8 cellular contexts compared by ENCODE assay signal in genomic region chr6:108782231-108783041, GRCh38.
DNase-seq lines count a peak whose midpoint lies in the region; ATAC-seq, FAIRE-seq and TF ChIP-seq lines count a peak whose summit lies in the region.

No MANE protein-coding gene starts in this region.

- H4K20me1 ChIP-seq in smooth muscle cell (ENCODE audit: low read depth), result no peaks in the 10 kb centered on the region

- H3K9me3 Mint-ChIP-seq in CD14-positive monocyte, result no peaks in the 10 kb centered on the region
- no peaks in the 10 kb centered on the region for H3K9me3 Mint-ChIP-seq in WTC11
- no peaks in the 10 kb centered on the region for H3K9me3 Mint-ChIP-seq in immature natural killer cell

- POLR2A ChIA-PET in WTC11 (lab: Charles Lee), result interaction anchor here (1.0 kb wide), 1 partner anchor 241 kb away, joined by 3 read pairs; no protein-coding TSS in a partner anchor

- H3K4me1 Mint-ChIP-seq in CD14-positive monocyte (peaks cover 29% of the 10 kb centered on the region), WTC11 (peaks cover 41% of the 10 kb centered on the region), immature natural killer cell (peaks cover 12 to 13% of the 10 kb centered on the region in 2 donors)

- no peaks in the 10 kb centered on the region for H3K36me3 ChIP-seq in bronchial epithelial cell (ENCODE audit: control insufficient read depth, insufficient read depth, low read length)
- H3K36me3 ChIP-seq in smooth muscle cell (ENCODE audit: low read depth), result no peaks in the 10 kb centered on the region

- FAIRE-seq in bronchial epithelial cell (lab: Jason Lieb, UNC), result peak; percentile 85

- no peaks in the 10 kb centered on the region for H3K79me2 ChIP-seq in smooth muscle cell (ENCODE audit: low read depth)

- 3% methylated on average over 21 of the region's 21 CpGs for WGBS in smooth muscle cell (ENCODE audit: low lambda C conversion rate)

- H3F3A ChIP-seq in smooth muscle cell (ENCODE audit: low read depth), result no peaks in the 10 kb centered on the region

- peak overlapping the region; percentile 95 for H2AFZ ChIP-seq in smooth muscle cell (ENCODE audit: low read depth)

- peak overlapping the region; percentile 44 for H3K27ac ChIP-seq in smooth muscle cell (ENCODE audit: low read depth)

- H3K36me3 Mint-ChIP-seq in CD14-positive monocyte (peaks cover 0 to 2% of the 10 kb centered on the region in 2 donors), WTC11 (no peaks in the 10 kb centered on the region), immature natural killer cell (no peaks in the 10 kb centered on the region)

- DNase-seq in CD14-positive monocyte (ENCODE audit: low spot score), result peak; percentile 90
- peak; percentile 27 for DNase-seq in GOT3 (lab: John Stamatoyannopoulos, UW)
- peak; percentile 14 for DNase-seq in NCI-H2107 treated with DMSO at 0.1 percent for 48 hours (lab: John Stamatoyannopoulos, UW; ENCODE audit: unreplicated experiment)
- DNase-seq in WTC11 (ENCODE audit: low spot score), result peak; percentile 87
- peak; percentile 89 for DNase-seq in bronchial epithelial cell (ENCODE audit: low read depth)
- peak; percentile 62 to 71 (median 67) for DNase-seq in immature natural killer cell
- peak; percentile 23 for DNase-seq in smooth muscle cell (lab: John Stamatoyannopoulos, UW; ENCODE audit: unreplicated experiment)

- ATAC-seq in WTC11 (peak; percentile 62), HG02973 (IDR thresholded peaks at IDR 0.05; ENCODE audit: unreplicated experiment) (no peak)

- H3K27me3 Mint-ChIP-seq in CD14-positive monocyte (ENCODE audit: low read depth in 3 of 3), result peaks cover 8 to 19% (median 11%) of the 10 kb centered on the region in 3 donors
- peaks cover 52% of the 10 kb centered on the region for H3K27me3 Mint-ChIP-seq in WTC11 (ENCODE audit: low read depth)
- peaks cover 1 to 10% (median 3%) of the 10 kb centered on the region in 3 donors for H3K27me3 Mint-ChIP-seq in immature natural killer cell (ENCODE audit: low read depth in 3 of 3)

- H3K9me3 ChIP-seq in smooth muscle cell (replicated peaks; ENCODE audit: low read depth), result no peaks in the 10 kb centered on the region

- peak overlapping the region; percentile 94 for H3K4me2 ChIP-seq in smooth muscle cell

- H3K9ac ChIP-seq in smooth muscle cell (ENCODE audit: low read depth), result peak overlapping the region; percentile 40

- H3K4me3 ChIP-seq in bronchial epithelial cell (ENCODE audit: low read depth, low read length) (peak overlapping the region; percentile 34), smooth muscle cell (peak overlapping the region; percentile 79)

- H3K4me3 Mint-ChIP-seq in CD14-positive monocyte, result peak overlapping the region; percentile 84 to 96
- H3K4me3 Mint-ChIP-seq in WTC11, result peak overlapping the region; percentile 80
- peak overlapping the region; percentile 78 to 95 (median 89) for H3K4me3 Mint-ChIP-seq in immature natural killer cell

- H3K27ac Mint-ChIP-seq in CD14-positive monocyte (peak overlapping the region in 6 of 7 donors; percentile 13 to 80 (median 67)), WTC11 (no peak overlapping the region), immature natural killer cell (peak overlapping the region in 3 of 6 donors; percentile 29 to 46 (median 35))

- H3K27me3 ChIP-seq in bronchial epithelial cell (ENCODE audit: control insufficient read depth, insufficient read depth, low read length) (no peaks in the 10 kb centered on the region), smooth muscle cell (ENCODE audit: low read depth) (no peaks in the 10 kb centered on the region)

- H3K4me1 ChIP-seq in smooth muscle cell (ENCODE audit: low read depth), result peaks cover 5% of the 10 kb centered on the region

- peak; percentile 80 for TF ChIP-seq CTCF in CD14-positive monocyte (IDR thresholded peaks at IDR 0.05)
- TF ChIP-seq CTCF in WTC11 (IDR thresholded peaks at IDR 0.05), result peak; percentile 60; the same call in 1 of the 2 replicates
- peak; percentile 86 for TF ChIP-seq CTCF in bronchial epithelial cell (IDR thresholded peaks at IDR 0.05; ENCODE audit: insufficient read depth, low read length, severe bottlenecking)
- TF ChIP-seq CTCF in smooth muscle cell (IDR thresholded peaks at IDR 0.05; ENCODE audit: borderline replicate concordance, insufficient read depth, poor library complexity, severe bottlenecking), result peak; percentile 77

- intact Hi-C loops in CD14-positive monocyte (cut with micrococcal nuclease), result loop anchor here (5.0 to 10.0 kb wide), 6 partner anchors 45 to 240 kb away; no protein-coding TSS in a partner anchor

- CTCF ChIA-PET in WTC11 (lab: Charles Lee), result interaction anchor here (0.6 to 1.0 kb wide), 9 partner anchors 16 to 240 kb away, joined by 3 to 14 read pairs (median 4); partner anchors contain the start of gene FOXO3

TF ChIP-seq in WTC11, 78 proteins besides CTCF, POLR2A, EP300 and RAD21 (continues in another document):
- TF ChIP-seq E2F5 (CRISPR knock-in tag; IDR thresholded peaks at IDR 0.05), result no peak
- TF ChIP-seq USF1 (CRISPR knock-in tag; IDR thresholded peaks at IDR 0.05), result peak; percentile 39; the same call in 1 of the 2 replicates
- no peak for TF ChIP-seq ZNF263 (CRISPR knock-in tag; IDR thresholded peaks at IDR 0.05; ENCODE audit: low read depth)
- TF ChIP-seq TCF7 (CRISPR knock-in tag; IDR thresholded peaks at IDR 0.05; ENCODE audit: low read depth), result no peak
- no peak for TF ChIP-seq JUN (CRISPR knock-in tag; IDR thresholded peaks at IDR 0.05)
- no peak for TF ChIP-seq ATF6 (CRISPR knock-in tag; IDR thresholded peaks at IDR 0.05)
- TF ChIP-seq PREB (CRISPR knock-in tag; IDR thresholded peaks at IDR 0.05; ENCODE audit: borderline replicate concordance), result no peak
- no peak for TF ChIP-seq TEAD1 (CRISPR knock-in tag; IDR thresholded peaks at IDR 0.05)
- no peak for TF ChIP-seq E2F4 (CRISPR knock-in tag; IDR thresholded peaks at IDR 0.05; ENCODE audit: borderline replicate concordance, low read depth)

Comparison
In these comparisons a context has a peak if more than half of its experiments do, and no peak if none do; other contexts are left out.
1. DNase-seq: peak in every context shown above with its lines; median percentile 90 in CD14-positive monocyte; 89 in bronchial epithelial cell; 87 in WTC11; 67 in immature natural killer cell; 27 in GOT3; 23 in smooth muscle cell; 14 in NCI-H2107 treated with DMSO at 0.1 percent for 48 hours.